Comparison of ENCODE assay signal across 10 cellular contexts in the genomic region with DNA sequence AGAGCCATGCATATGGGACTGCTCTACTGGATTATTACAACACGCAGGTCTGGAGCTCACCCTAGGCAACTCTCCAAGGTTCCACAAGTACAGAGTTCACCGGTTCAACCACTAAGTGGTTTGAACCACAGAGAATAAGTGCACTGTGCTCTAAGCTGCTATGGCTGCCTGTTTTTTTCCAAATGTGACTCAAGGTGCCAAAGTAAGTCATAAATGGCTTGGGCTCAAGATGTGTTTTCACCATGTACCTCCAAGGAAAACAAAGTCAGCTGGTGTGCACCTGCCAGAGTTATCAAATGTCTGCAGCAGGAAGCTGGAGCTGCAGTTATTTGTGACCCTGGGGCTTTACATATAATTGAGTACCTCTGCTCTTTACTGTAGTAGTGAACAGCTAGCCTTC.
A peak's percentile ranks its signal among the peaks of the same experiment; 100 is the strongest.
DNase-seq lines count a peak whose midpoint lies in the region; ATAC-seq and TF ChIP-seq lines count a peak whose summit lies in the region.
"Had no signal": no experiment of that assay in that cellular context is flagged by ENCODE, and none has a peak within 500 bp of the region (broad histone marks: within the 10 kb centered on the region; RNA-seq: fewer than 3 reads in every experiment).

No MANE protein-coding gene starts in this region.

- H3K4me1 ChIP-seq in left ventricle myocardium inferior (peaks cover 36% of the 10 kb centered on the region), PC-9 (replicated peaks; ENCODE audit: insufficient read depth) (peaks cover 27% of the 10 kb centered on the region), cardiac muscle cell (ENCODE audit: low read depth) (peaks cover 13% of the 10 kb centered on the region), neuronal stem cell (ENCODE audit: control insufficient read depth in 2 of 2, insufficient read depth in 1 of 2, low read depth in 1 of 2, low read length in 2 of 2) (no peaks in the 10 kb centered on the region)

- no peak overlapping the region for H4K8ac ChIP-seq in neuronal stem cell (ENCODE audit: low read depth, low read length)

- no peak overlapping the region for H2BK15ac ChIP-seq in neuronal stem cell (ENCODE audit: low read length)

- H3F3A ChIP-seq in PC-9 (ENCODE audit: insufficient read depth, low read depth), result peaks cover 26% of the 10 kb centered on the region

- H3K27ac ChIP-seq in left ventricle myocardium inferior (replicated peaks) (no peak overlapping the region), PC-9 (peak overlapping the region; percentile 62), cardiac muscle cell (peak overlapping the region; percentile 19), neuronal stem cell (replicated peaks; ENCODE audit: low read length) (no peak overlapping the region)
- H3K27ac ChIP-seq: epithelial cell of prostate had no signal

- H3K23ac ChIP-seq in neuronal stem cell (ENCODE audit: low read depth, low read length, poor library complexity), result no peak overlapping the region

- BruUV-seq in PC-9 (replicated peaks; lab: Mats Ljungman, UMichigan), result TSS peak; percentile 5

- no peak overlapping the region for H3K14ac ChIP-seq in neuronal stem cell (ENCODE audit: low read length)

- CTCF ChIA-PET in PC-9 (lab: Charles Lee), result interaction anchor here (0.6 to 1.6 kb wide), 3 partner anchors 36 to 77 kb away, joined by 3 to 7 read pairs (median 3); partner anchors contain the start of gene PREP

- H4K91ac ChIP-seq in neuronal stem cell (ENCODE audit: low read depth, low read length, poor library complexity), result no peak overlapping the region

- H2BK5ac ChIP-seq in neuronal stem cell (ENCODE audit: low read length), result no peak overlapping the region

- H3K36me3 ChIP-seq in left ventricle myocardium inferior (peaks cover 40% of the 10 kb centered on the region), PC-9 (ENCODE audit: low read depth) (peaks cover 36% of the 10 kb centered on the region), cardiac muscle cell (peaks cover 6% of the 10 kb centered on the region), neuronal stem cell (replicated peaks in 1 of 2; ENCODE audit: control insufficient read depth in 2 of 2, insufficient read depth in 2 of 2, low read length in 2 of 2) (peaks cover 1 to 90% of the 10 kb centered on the region in 2 donors)

- H3K9ac ChIP-seq in neuronal stem cell (ENCODE audit: low read depth, low read length, poor library complexity), result no peak overlapping the region

- H3K9me3 ChIP-seq in left ventricle myocardium inferior (replicated peaks) (no peaks in the 10 kb centered on the region), PC-9 (ENCODE audit: insufficient read depth, low read depth) (no peaks in the 10 kb centered on the region), cardiac muscle cell (ENCODE audit: low read depth) (no peaks in the 10 kb centered on the region), neuronal stem cell (replicated peaks in 1 of 2; ENCODE audit: control insufficient read depth in 2 of 2, insufficient read depth in 1 of 2, low read depth in 1 of 2, low read length in 2 of 2) (no peaks in the 10 kb centered on the region)

- H3K4me3 ChIP-seq in left ventricle myocardium inferior, result no peak overlapping the region
- no peak overlapping the region for H3K4me3 ChIP-seq in PC-9
- no peak overlapping the region for H3K4me3 ChIP-seq in cardiac muscle cell
- H3K4me3 ChIP-seq in neuronal stem cell (ENCODE audit: low read length in 2 of 2), result no peak overlapping the region

- H3K18ac ChIP-seq in neuronal stem cell (ENCODE audit: low read length), result no peak overlapping the region

- TF ChIP-seq CTCF in left ventricle myocardium inferior (IDR thresholded peaks at IDR 0.05; ENCODE audit: borderline replicate concordance) (no peak), PC-9 (conservative IDR thresholded peaks at IDR 0.05) (no peak), cardiac muscle cell (IDR thresholded peaks at IDR 0.05; ENCODE audit: low read depth, low read length) (no peak)

- no peaks in the 10 kb centered on the region for H4K20me1 ChIP-seq in PC-9 (ENCODE audit: insufficient read depth)

- WGBS in neuronal stem cell (ENCODE audit: extremely low coverage in 2 of 2, insufficient read length in 2 of 2, insufficient replicate concordance in 1 of 2), 2 donors, result no CpG with 5 or more reads among the region's 2 CpGs

- peak overlapping the region; percentile 62 for H3K4me2 ChIP-seq in PC-9
- no peak overlapping the region for H3K4me2 ChIP-seq in neuronal stem cell (ENCODE audit: insufficient read depth, low read length, poor library complexity, severe bottlenecking)

- H3K79me1 ChIP-seq in neuronal stem cell (ENCODE audit: low read depth, low read length), result no peaks in the 10 kb centered on the region

- H2AFZ ChIP-seq in PC-9 (no peak overlapping the region), neuronal stem cell (ENCODE audit: low read length) (no peak overlapping the region)

- H3K4ac ChIP-seq in neuronal stem cell (ENCODE audit: low read length), result no peak overlapping the region

- peak; percentile 57 for ATAC-seq in Right ventricle myocardium inferior

- intact Hi-C loops in Right ventricle myocardium inferior (cut with DNase I) (no loop called here), left ventricle myocardium inferior (cut with micrococcal nuclease) (no loop called here), PC-9 (cut with micrococcal nuclease; ENCODE audit: unreplicated experiment) (loop anchor here (2.0 kb wide), 1 partner anchor 77 kb away; the partner anchor contains the start of gene PREP), head of caudate nucleus (cut with DNase I) (no loop called here)

- H2BK12ac ChIP-seq in neuronal stem cell (ENCODE audit: low read length), result no peak overlapping the region

- DNase-seq in Right ventricle myocardium inferior (ENCODE audit: missing footprints) (no peak), left ventricle myocardium inferior (no peak), PC-9 (peak; percentile 9 to 51), cardiac muscle cell (ENCODE audit: low read depth in 1 of 2, low spot score in 1 of 2) (peak in 1 of 2 donors; percentile 56), neuronal stem cell (ENCODE audit: low spot score) (no peak), NCI-H345 (lab: John Stamatoyannopoulos, UW) (no peak), head of caudate nucleus (no peak)
- DNase-seq in stimulated activated CD4-positive, alpha-beta T cell treated with anti-CD3 and anti-CD28 coated beads, Interleukin-2, amount 100 ng/mL, for 48 hours, result no peak
- DNase-seq: T-helper 1 cell had no signal

- POLR2A ChIA-PET in PC-9 (lab: Charles Lee; ENCODE audit: unreplicated experiment), result interaction anchor here (0.5 to 0.6 kb wide), 2 partner anchors 8 to 25 kb away, joined by 4 to 10 read pairs; no protein-coding TSS in a partner anchor

- no peak overlapping the region for H2AK5ac ChIP-seq in neuronal stem cell (ENCODE audit: low read depth, low read length)

- no peaks in the 10 kb centered on the region for H3K9me2 ChIP-seq in PC-9 (ENCODE audit: insufficient read depth)

- no peak overlapping the region for H2BK120ac ChIP-seq in neuronal stem cell (ENCODE audit: low read depth, low read length)

- H3K27me3 ChIP-seq in left ventricle myocardium inferior (ENCODE audit: low read depth) (no peaks in the 10 kb centered on the region), PC-9 (ENCODE audit: insufficient read depth, low read depth) (no peaks in the 10 kb centered on the region), cardiac muscle cell (no peaks in the 10 kb centered on the region), neuronal stem cell (ENCODE audit: control insufficient read depth in 3 of 3, insufficient read depth in 3 of 3, low read depth in 1 of 3, low read length in 3 of 3) (no peaks in the 10 kb centered on the region)

- no peaks in the 10 kb centered on the region for H3K79me2 ChIP-seq in PC-9 (ENCODE audit: low read depth)

Comparison
In these comparisons a context has a peak if more than half of its experiments do, and no peak if none do; other contexts are left out.
1. H3K27ac ChIP-seq: peak in PC-9 (single experiment) and cardiac muscle cell (single experiment); none in left ventricle myocardium inferior (single experiment) and neuronal stem cell (single experiment).
2. DNase-seq: peak in PC-9 (2 of 2); none in Right ventricle myocardium inferior (single experiment), left ventricle myocardium inferior (single experiment), neuronal stem cell (single experiment), stimulated activated CD4-positive, alpha-beta T cell treated with anti-CD3 and anti-CD28 coated beads, Interleukin-2, amount 100 ng/mL, for 48 hours (0 of 2), NCI-H345 (single experiment) and head of caudate nucleus (0 of 42).